ENCODE assay signal across 1 cellular context in the genomic region with DNA sequence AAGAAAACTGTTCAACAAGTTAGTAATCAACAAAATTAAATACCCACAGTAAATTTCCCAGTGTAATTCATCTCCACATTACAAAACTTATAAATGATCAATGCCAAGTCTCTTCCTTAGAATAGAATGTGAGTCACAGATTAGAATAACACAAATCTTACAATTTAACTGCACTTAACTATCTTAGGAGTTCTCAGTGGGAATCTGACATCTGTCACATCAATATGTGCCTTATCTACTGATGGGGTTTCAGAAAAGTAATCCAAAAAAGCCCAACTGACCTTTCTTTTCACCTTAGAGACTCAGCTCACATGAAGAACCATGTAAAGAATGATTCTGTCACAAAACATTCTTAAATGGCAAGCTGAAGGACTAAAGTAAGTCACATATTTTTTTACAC.
TF ChIP-seq lines count a peak whose summit lies in the region.

No MANE protein-coding gene starts in this region.

TF ChIP-seq in SK-N-SH, 30 proteins besides CTCF, POLR2A, EP300 and RAD21 (continued from another document):
- TF ChIP-seq SIN3A (IDR thresholded peaks at IDR 0.05; ENCODE audit: borderline replicate concordance, low read depth, low read length) (no peak), ELF1 (IDR thresholded peaks at IDR 0.05) (no peak), GATA2 (CRISPR knock-in tag; IDR thresholded peaks at IDR 0.05) (no peak), CHD2 (IDR thresholded peaks at IDR 0.05; ENCODE audit: low read length, partially characterized antibody) (no peak), JUND (IDR thresholded peaks at IDR 0.05) (no peak), SMC3 (IDR thresholded peaks at IDR 0.05; ENCODE audit: low read depth, low read length) (no peak)
- TF ChIP-seq, protein P1, sequence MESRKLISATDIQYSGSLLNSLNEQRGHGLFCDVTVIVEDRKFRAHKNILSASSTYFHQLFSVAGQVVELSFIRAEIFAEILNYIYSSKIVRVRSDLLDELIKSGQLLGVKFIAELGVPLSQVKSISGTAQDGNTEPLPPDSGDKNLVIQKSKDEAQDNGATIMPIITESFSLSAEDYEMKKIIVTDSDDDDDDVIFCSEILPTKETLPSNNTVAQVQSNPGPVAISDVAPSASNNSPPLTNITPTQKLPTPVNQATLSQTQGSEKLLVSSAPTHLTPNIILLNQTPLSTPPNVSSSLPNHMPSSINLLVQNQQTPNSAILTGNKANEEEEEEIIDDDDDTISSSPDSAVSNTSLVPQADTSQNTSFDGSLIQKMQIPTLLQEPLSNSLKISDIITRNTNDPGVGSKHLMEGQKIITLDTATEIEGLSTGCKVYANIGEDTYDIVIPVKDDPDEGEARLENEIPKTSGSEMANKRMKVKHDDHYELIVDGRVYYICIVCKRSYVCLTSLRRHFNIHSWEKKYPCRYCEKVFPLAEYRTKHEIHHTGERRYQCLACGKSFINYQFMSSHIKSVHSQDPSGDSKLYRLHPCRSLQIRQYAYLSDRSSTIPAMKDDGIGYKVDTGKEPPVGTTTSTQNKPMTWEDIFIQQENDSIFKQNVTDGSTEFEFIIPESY (IDR thresholded peaks at IDR 0.05; ENCODE audit: borderline replicate concordance, low read depth), result no peak
